In the genomic region with DNA sequence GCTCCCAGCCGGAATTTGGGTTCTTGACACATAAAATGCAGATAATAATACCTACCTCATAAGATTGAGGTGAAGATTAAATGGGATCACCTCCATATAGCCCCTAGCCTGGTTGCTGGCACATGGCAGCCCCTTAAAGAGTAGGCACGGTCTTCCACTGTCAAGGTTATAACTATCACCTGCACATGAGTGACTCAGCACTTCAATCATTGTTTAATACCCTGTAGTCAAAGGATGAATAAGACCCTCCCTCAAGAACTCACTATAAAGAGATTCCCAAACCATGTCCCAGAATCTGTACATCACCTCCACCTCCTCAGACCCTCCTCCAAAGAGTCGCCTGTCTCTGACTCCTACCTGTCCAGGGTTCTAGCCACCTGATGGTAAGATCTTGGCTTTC, we compare ENCODE assay signal across 10 cellular contexts. TPM values are rescaled to one million over a fixed set of nuclear protein-coding genes. Genes with fewer than 3 reads are reported as not detected.
A peak's percentile ranks its signal among the peaks of the same experiment; 100 is the strongest.
DNase-seq lines count a peak whose midpoint lies in the region; ATAC-seq and TF ChIP-seq lines count a peak whose summit lies in the region.
"Had no signal": no experiment of that assay in that cellular context is flagged by ENCODE, and none has a peak within 500 bp of the region (broad histone marks: within the 10 kb centered on the region; RNA-seq: fewer than 3 reads in every experiment).

No MANE protein-coding gene starts in this region.

- peaks cover 24% of the 10 kb centered on the region for H3K4me1 Mint-ChIP-seq in memory B cell

- H3K4me1 ChIP-seq in right atrium auricular region (peaks cover 0 to 61% of the 10 kb centered on the region in 2 donors), vagina (peaks cover 59% of the 10 kb centered on the region)

- TF ChIP-seq POLR2A in vagina (IDR thresholded peaks at IDR 0.05): no peak

- H3K36me3 Mint-ChIP-seq in memory B cell: no peaks in the 10 kb centered on the region

- H3K27ac ChIP-seq in right atrium auricular region (peak overlapping the region; percentile 95 to 99), vagina (peak overlapping the region; percentile 29)

- H3K27me3 Mint-ChIP-seq in memory B cell: no peaks in the 10 kb centered on the region

- H3K36me3 ChIP-seq in right atrium auricular region (no peaks in the 10 kb centered on the region), vagina (no peaks in the 10 kb centered on the region)

- ATAC-seq in Right ventricle myocardium superior (ENCODE audit: poor library complexity) (no peak), memory B cell (ENCODE audit: low read depth) (no peak), GM18511 (IDR thresholded peaks at IDR 0.05; ENCODE audit: unreplicated experiment) (no peak)
- ATAC-seq: esophagus mucosa had no signal

- DNase-seq in right atrium auricular region (ENCODE audit: low spot score) (no peak), Right ventricle myocardium superior (no peak), memory B cell (ENCODE audit: low spot score in 2 of 2) (no peak), vagina (ENCODE audit: extremely low spot score in 2 of 2) (no peak), NCI-H82 (lab: John Stamatoyannopoulos, UW) (no peak)
- DNase-seq: central memory CD4-positive, alpha-beta T cell; EL; NCI-H2171 had no signal

- H3K27me3 ChIP-seq in right atrium auricular region: no peaks in the 10 kb centered on the region
- H3K27me3 ChIP-seq in vagina: no peaks in the 10 kb centered on the region

- H3K4me3 ChIP-seq in right atrium auricular region (no peak overlapping the region), vagina (no peak overlapping the region)

- no peak overlapping the region for H3K4me3 Mint-ChIP-seq in memory B cell

- TF ChIP-seq CTCF in right atrium auricular region (IDR thresholded peaks at IDR 0.05) (no peak), vagina (IDR thresholded peaks at IDR 0.05) (no peak)

- no peaks in the 10 kb centered on the region for H3K9me3 Mint-ChIP-seq in memory B cell

- intact Hi-C loops in Right ventricle myocardium superior (cut with DNase I): no loop called here
- intact Hi-C loops in vagina (cut with DNase I): no loop called here

- H3K9me3 ChIP-seq in right atrium auricular region: no peaks in the 10 kb centered on the region
- H3K9me3 ChIP-seq in vagina: no peaks in the 10 kb centered on the region

- peak overlapping the region; percentile 98 for H3K27ac Mint-ChIP-seq in memory B cell

RNA-seq across cellular contexts. Expression of gene LMNA, which starts 6.5 kb away (rescaled TPM):
- total RNA-seq in right atrium auricular region (100 to 1,000 TPM; 258 to 273 TPM), Right ventricle myocardium superior (270 TPM), vagina (436 TPM)

RNA-seq across cellular contexts. Expression of gene MEX3A, which starts 25.8 kb away (rescaled TPM):
- under 1 TPM; 0.15 to 0.47 TPM for total RNA-seq in right atrium auricular region
- 0.16 TPM for total RNA-seq in Right ventricle myocardium superior
- total RNA-seq in vagina: 1.2 TPM

RNA-seq across cellular contexts. Expression of gene SEMA4A, which starts 45.3 kb away (rescaled TPM):
- 1 to 10 TPM; 2.0 to 4.2 TPM for total RNA-seq in right atrium auricular region
- 1.4 TPM for total RNA-seq in Right ventricle myocardium superior
- total RNA-seq in vagina: 18.7 TPM

RNA-seq across cellular contexts. Expression of gene RAB25, which starts 47.1 kb away (rescaled TPM):
- total RNA-seq in right atrium auricular region (under 1 TPM in 1 of 2 donors, not detected in 1; 0.98 TPM), Right ventricle myocardium superior (not detected), vagina (52.1 TPM)

RNA-seq across cellular contexts. Expression of gene LAMTOR2, which starts 53.5 kb away (rescaled TPM):
- total RNA-seq in right atrium auricular region (10 to 100 TPM; 46.1 to 50.7 TPM), Right ventricle myocardium superior (64.4 TPM), vagina (73.9 TPM)
